ENCODE assay signal across 26 cellular contexts in the genomic region with DNA sequence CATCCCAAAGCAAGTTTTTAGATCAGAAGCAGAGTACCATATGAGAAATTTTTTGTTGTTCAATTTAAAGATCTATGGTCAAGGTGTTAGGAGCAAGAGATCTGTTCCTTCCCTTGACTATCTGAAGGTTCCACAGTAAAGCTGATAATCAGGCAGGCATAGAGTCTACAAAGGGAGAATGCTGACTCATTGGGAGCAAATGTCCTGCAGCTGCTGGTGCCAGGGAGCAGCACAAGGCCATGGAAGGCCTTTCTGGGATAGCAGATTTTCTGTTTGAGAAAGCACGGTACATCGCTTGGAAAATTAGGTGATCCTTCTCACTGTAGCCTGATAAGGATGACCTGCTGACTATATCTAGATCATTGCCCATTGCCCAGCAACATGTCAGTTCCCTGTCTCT.
DNase-seq lines count a peak whose midpoint lies in the region; ATAC-seq, FAIRE-seq and TF ChIP-seq lines count a peak whose summit lies in the region.
"Had no signal": no experiment of that assay in that cellular context is flagged by ENCODE, and none has a peak within 500 bp of the region (broad histone marks: within the 10 kb centered on the region; RNA-seq: fewer than 3 reads in every experiment).

No MANE protein-coding gene starts in this region.

- intact Hi-C loops in left ventricle myocardium superior (cut with micrococcal nuclease) (loop anchor here (5.0 to 10.0 kb wide), 2 partner anchors 484 to 761 kb away; no protein-coding TSS in a partner anchor), Right ventricle myocardium superior (cut with DNase I) (loop anchor here (5.0 kb wide), 1 partner anchor 484 kb away; no protein-coding TSS in a partner anchor), stomach (cut with DNase I; ENCODE audit: low total_unique reads) (no loop called here)

- 36 to 82% (median 77%) methylated on average over 2 of the region's 2 CpGs for WGBS in stomach, 5 donors

- ATAC-seq in left ventricle myocardium superior (peak; percentile 52), Right ventricle myocardium superior (ENCODE audit: poor library complexity) (no peak), HG03280 (IDR thresholded peaks at IDR 0.05; ENCODE audit: unreplicated experiment) (no peak)
- ATAC-seq: PC-3 had no signal

- H3K27me3 ChIP-seq in stomach, result no peaks in the 10 kb centered on the region
- H3K27me3 ChIP-seq: ovary, right lobe of liver, uterus had no signal

- H3K27ac ChIP-seq in stomach, result no peak overlapping the region
- H3K27ac ChIP-seq: 22Rv1, KMS-11, ovary, right lobe of liver, uterus had no signal

- FAIRE-seq in islet of Langerhans (lab: Jason Lieb, UNC), result peak; percentile 71
- FAIRE-seq: GM19239 had no signal

- in situ Hi-C loops in GM13976 (cut with MboI; ENCODE audit: low sequenced_read_pairs, unreplicated experiment), result loop anchor here (25.0 kb wide), 1 partner anchor 479 kb away; no protein-coding TSS in a partner anchor

- no peak for TF ChIP-seq EP300 in stomach (IDR thresholded peaks at IDR 0.05)

- TF ChIP-seq CTCF in choroid plexus epithelial cell (conservative IDR thresholded peaks at IDR 0.05; ENCODE audit: low read depth, low read length) (no peak), stomach (IDR thresholded peaks at IDR 0.05) (no peak), GM13976 (IDR thresholded peaks at IDR 0.05; ENCODE audit: borderline replicate concordance, control extremely low read depth, extremely low read depth, insufficient read depth, missing control alignments) (no peak)

- DNase-seq in left ventricle myocardium superior, result no peak
- no peak for DNase-seq in Right ventricle myocardium superior
- peak; percentile 14 for DNase-seq in choroid plexus epithelial cell (ENCODE audit: low read depth)
- peak; percentile 28 for DNase-seq in stomach
- DNase-seq in activated effector memory CD4-positive, alpha-beta T cell treated with Interleukin-2 at 50 U/mL for 16 hours, result no peak
- no peak for DNase-seq in GM13976 (ENCODE audit: low spot score)
- DNase-seq: activated CD4-positive, alpha-beta T cell treated with anti-CD3 and anti-CD28 coated beads, Interleukin-2, amount 50 U/mL, for 1 hour; activated effector memory CD4-positive, alpha-beta T cell treated with anti-CD3 and anti-CD28 coated beads, Interleukin-2, amount 50 U/mL, for 16 hours; Caco-2; effector CD8-positive, alpha-beta T cell; GOT3; hippocampal formation; mammary epithelial cell; naive B cell; NCI-H2029 treated with DMSO at 0.1 percent for 48 hours; ovary; PC-3; right lobe of liver; SIG-M5; T-helper 1 cell; uterus had no signal

- no peaks in the 10 kb centered on the region for H3K36me3 ChIP-seq in stomach
- H3K36me3 ChIP-seq: ovary, right lobe of liver, uterus had no signal

- TF ChIP-seq POLR2A in stomach (IDR thresholded peaks at IDR 0.05), result no peak

- no peaks in the 10 kb centered on the region for H3K9me3 ChIP-seq in stomach
- H3K9me3 ChIP-seq: Caco-2, ovary, right lobe of liver, uterus had no signal

- H3K4me3 ChIP-seq in choroid plexus epithelial cell (ENCODE audit: low read depth, low read length) (no peak overlapping the region), stomach (no peak overlapping the region)
- H3K4me3 ChIP-seq: ovary, right lobe of liver, uterus had no signal

- H3K4me1 ChIP-seq in stomach, result peaks cover 5 to 27% (median 14%) of the 10 kb centered on the region in 4 donors
- H3K4me1 ChIP-seq: Caco-2, uterus had no signal

Comparison
In these comparisons a context has a peak if more than half of its experiments do, and no peak if none do; other contexts are left out.
1. DNase-seq: peak in choroid plexus epithelial cell (single experiment) and stomach (single experiment); none in left ventricle myocardium superior (single experiment), Right ventricle myocardium superior (single experiment), activated effector memory CD4-positive, alpha-beta T cell treated with Interleukin-2 at 50 U/mL for 16 hours (single experiment) and GM13976 (single experiment).